Comparison of ENCODE assay signal across 1 cellular context in genomic region chr1:178725603-178726517, GRCh38.
TF ChIP-seq lines count a peak whose summit lies in the region.

No MANE protein-coding gene starts in this region.

TF ChIP-seq in HepG2, 621 proteins besides CTCF, POLR2A, EP300 and RAD21 (continued from another document and continues in another):
- TF ChIP-seq REST (IDR thresholded peaks at IDR 0.05; ENCODE audit: borderline replicate concordance in 1 of 2, low read depth in 1 of 2, low read length in 2 of 2) = peak in 1 of 2 experiments; percentile 49; a peak in 1 of 4 replicates
- peak; percentile 42; the same call in 1 of the 2 replicates for TF ChIP-seq ZNF362 (CRISPR knock-in tag; IDR thresholded peaks at IDR 0.05; ENCODE audit: borderline replicate concordance)
- no peak for TF ChIP-seq ZNF235 (CRISPR knock-in tag; IDR thresholded peaks at IDR 0.05; ENCODE audit: borderline replicate concordance)
- no peak for TF ChIP-seq DMAP1 (CRISPR knock-in tag; IDR thresholded peaks at IDR 0.05)
- TF ChIP-seq ZBTB25 (CRISPR knock-in tag; IDR thresholded peaks at IDR 0.05) = peak; percentile 40; the same call in 1 of the 2 replicates
- TF ChIP-seq GABPA (IDR thresholded peaks at IDR 0.05; ENCODE audit: low read depth, low read length) = no peak
- TF ChIP-seq GABPA (CRISPR knock-in tag; IDR thresholded peaks at IDR 0.05; ENCODE audit: low read depth) = peak; percentile 17; the same call in 1 of the 2 replicates
- TF ChIP-seq ZBTB40 (IDR thresholded peaks at IDR 0.05) = no peak
- TF ChIP-seq ZBTB40 (CRISPR knock-in tag; IDR thresholded peaks at IDR 0.05) = no peak
- TF ChIP-seq KDM6A (CRISPR knock-in tag; IDR thresholded peaks at IDR 0.05; ENCODE audit: low read depth) = no peak
- no peak for TF ChIP-seq HDAC6 (IDR thresholded peaks at IDR 0.05; ENCODE audit: low read depth, low read length)
- TF ChIP-seq ZFX (CRISPR knock-in tag; IDR thresholded peaks at IDR 0.05; ENCODE audit: low read depth) = peak; percentile 71
- TF ChIP-seq TRIM24 (CRISPR knock-in tag; IDR thresholded peaks at IDR 0.05) = no peak
- TF ChIP-seq DZIP1 (CRISPR knock-in tag; IDR thresholded peaks at IDR 0.05) = no peak
- TF ChIP-seq CCDC6 (CRISPR knock-in tag; IDR thresholded peaks at IDR 0.05) = no peak
- TF ChIP-seq SMYD3 (CRISPR knock-in tag; IDR thresholded peaks at IDR 0.05) = peak; percentile 42; the same call in 1 of the 2 replicates
- peak; percentile 45; the same call in 1 of the 2 replicates for TF ChIP-seq ZFP90 (CRISPR knock-in tag; IDR thresholded peaks at IDR 0.05; ENCODE audit: borderline replicate concordance)
- TF ChIP-seq ZNF687 (CRISPR knock-in tag; IDR thresholded peaks at IDR 0.05) = peak; percentile 1; the same call in 1 of the 2 replicates
- TF ChIP-seq NR2F2 (IDR thresholded peaks at IDR 0.05; ENCODE audit: borderline replicate concordance, low read depth) = no peak
- TF ChIP-seq SNAPC2 (CRISPR knock-in tag; IDR thresholded peaks at IDR 0.05) = no peak
- TF ChIP-seq ADNP (CRISPR knock-in tag; IDR thresholded peaks at IDR 0.05) = no peak
- no peak for TF ChIP-seq ZNF382 (CRISPR knock-in tag; IDR thresholded peaks at IDR 0.05; ENCODE audit: borderline replicate concordance)
- no peak for TF ChIP-seq NFKB2 (CRISPR knock-in tag; IDR thresholded peaks at IDR 0.05; ENCODE audit: borderline replicate concordance)
- 0 out of 2 replicates have a peak, but pooled peaks have one; percentile 37 for TF ChIP-seq ZNF800 (CRISPR knock-in tag; IDR thresholded peaks at IDR 0.05)
- TF ChIP-seq NFATC3 (CRISPR knock-in tag; IDR thresholded peaks at IDR 0.05) = no peak
- 0 out of 2 replicates have a peak, but pooled peaks have one; percentile 31 for TF ChIP-seq ZNF441 (CRISPR knock-in tag; IDR thresholded peaks at IDR 0.05; ENCODE audit: borderline replicate concordance)
- TF ChIP-seq NAIF1 (CRISPR knock-in tag; IDR thresholded peaks at IDR 0.05; ENCODE audit: borderline replicate concordance) = no peak; the same call in 1 of the 2 replicates
- TF ChIP-seq TGIF2 (CRISPR knock-in tag; IDR thresholded peaks at IDR 0.05) = no peak
- TF ChIP-seq POLR2G (IDR thresholded peaks at IDR 0.05; ENCODE audit: low read depth, low read length) = peak; percentile 80
- TF ChIP-seq KDM5B (CRISPR knock-in tag; IDR thresholded peaks at IDR 0.05; ENCODE audit: borderline replicate concordance) = no peak
- TF ChIP-seq RCOR2 (CRISPR knock-in tag; IDR thresholded peaks at IDR 0.05) = no peak
- TF ChIP-seq ZNF317 (CRISPR knock-in tag; IDR thresholded peaks at IDR 0.05) = 0 out of 2 replicates have a peak, but pooled peaks have one; percentile 61
- TF ChIP-seq ZNF777 (CRISPR knock-in tag; IDR thresholded peaks at IDR 0.05) = peak; percentile 57; the same call in 1 of the 2 replicates
